In the genomic region with DNA sequence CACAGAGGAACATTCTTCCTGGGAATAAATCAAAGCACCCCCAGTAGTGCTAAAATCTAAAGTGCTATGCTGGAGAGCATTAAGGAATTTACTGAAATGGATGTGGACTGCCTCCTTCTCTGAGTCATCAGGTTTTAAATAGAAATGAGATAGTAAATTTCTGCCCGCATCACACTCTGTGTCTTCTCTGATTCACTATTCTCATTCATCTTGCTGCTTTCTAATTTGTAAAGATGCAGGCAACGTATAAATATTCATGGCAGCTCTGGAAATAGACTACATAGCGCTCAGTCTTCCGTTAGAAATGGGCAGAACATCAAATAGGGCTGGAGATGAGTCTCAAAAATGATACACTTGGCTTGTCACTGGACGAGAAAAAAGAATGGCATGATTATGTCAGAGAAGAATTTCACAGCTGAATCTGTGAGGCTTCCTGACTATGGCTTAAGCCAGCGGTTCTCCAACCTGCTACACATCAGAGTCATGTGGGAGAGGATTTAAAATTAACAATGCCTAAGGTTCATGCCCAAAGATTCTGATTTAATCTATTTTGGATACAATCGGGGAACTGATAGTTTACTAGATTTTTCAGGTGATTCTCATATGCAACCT, we compare ENCODE assay signal across 18 cellular contexts.
A peak's percentile ranks its signal among the peaks of the same experiment; 100 is the strongest.
DNase-seq lines count a peak whose midpoint lies in the region; ATAC-seq, FAIRE-seq and TF ChIP-seq lines count a peak whose summit lies in the region.
"Had no signal": no experiment of that assay in that cellular context is flagged by ENCODE, and none has a peak within 500 bp of the region (broad histone marks: within the 10 kb centered on the region; RNA-seq: fewer than 3 reads in every experiment).

No MANE protein-coding gene starts in this region.

- DNase-seq in cardiac muscle cell (ENCODE audit: low read depth in 1 of 2, low spot score in 1 of 2) (peak in 1 of 2 donors; percentile 11), cardiac septum (ENCODE audit: low spot score) (no peak), astrocyte of the hippocampus (ENCODE audit: low read depth, low spot score) (peak; percentile 77), kidney tubule cell (ENCODE audit: low spot score) (peak; percentile 87), urothelium cell line (ENCODE audit: low spot score) (peak; percentile 42), GM10248 (ENCODE audit: extremely low spot score) (no peak), HK-2 (ENCODE audit: unreplicated experiment) (no peak)
- DNase-seq: activated CD4-positive, CD25-positive, alpha-beta regulatory T cell; activated CD8-positive, alpha-beta memory T cell treated with anti-CD3 and anti-CD28 coated beads for 24 hours; activated naive CD8-positive, alpha-beta T cell treated with anti-CD3 and anti-CD28 coated beads, Interleukin-2, amount 10 ng/mL, durations not matched to agents 7 days and 5 days; Karpas-422; NCI-H2171; T-helper 1 cell; thyroid gland had no signal

- POLR2A ChIA-PET in GM10248 (lab: Yijun Ruan, JAX) = no interaction called here

- ATAC-seq in HG02763 (IDR thresholded peaks at IDR 0.05; ENCODE audit: unreplicated experiment) = no peak
- ATAC-seq: stimulated activated effector memory CD8-positive, alpha-beta T cell treated with anti-CD3 and anti-CD28 coated beads, Interleukin-12 subunit alpha, Interleukin-12 subunit beta, amount 100 ng/mL, for 72 hours had no signal

- H3K27me3 ChIP-seq in cardiac muscle cell = no peaks in the 10 kb centered on the region
- H3K27me3 ChIP-seq: esophagus muscularis mucosa, thyroid gland had no signal

- H3K27ac ChIP-seq in cardiac muscle cell = peak overlapping the region; percentile 7
- H3K27ac ChIP-seq: 22Rv1, esophagus muscularis mucosa, thyroid gland had no signal

- TF ChIP-seq CTCF in cardiac muscle cell (IDR thresholded peaks at IDR 0.05; ENCODE audit: low read depth, low read length) (no peak), GM10248 (IDR thresholded peaks at IDR 0.05; ENCODE audit: control extremely low read depth, extremely low read depth, low read depth, missing control alignments) (no peak)

- H3K9me3 ChIP-seq in cardiac muscle cell (ENCODE audit: low read depth) = no peaks in the 10 kb centered on the region
- H3K9me3 ChIP-seq: esophagus muscularis mucosa, thyroid gland had no signal

- CTCF ChIA-PET in GM10248 (lab: Yijun Ruan, JAX) = no interaction called here

- FAIRE-seq in urothelium cell line (lab: Jason Lieb, UNC) = no peak

- intact Hi-C loops in cardiac septum (cut with DNase I) = no loop called here

- peaks cover 10% of the 10 kb centered on the region for H3K4me1 ChIP-seq in cardiac muscle cell (ENCODE audit: low read depth)
- H3K4me1 ChIP-seq: thyroid gland had no signal

- no peak overlapping the region for H3K4me3 ChIP-seq in cardiac muscle cell
- H3K4me3 ChIP-seq: esophagus muscularis mucosa, thyroid gland had no signal

- no peaks in the 10 kb centered on the region for H3K36me3 ChIP-seq in cardiac muscle cell
- H3K36me3 ChIP-seq: esophagus muscularis mucosa, thyroid gland had no signal

Comparison
In these comparisons a context has a peak if more than half of its experiments do, and no peak if none do; other contexts are left out.
1. DNase-seq: peak in astrocyte of the hippocampus (single experiment), kidney tubule cell (single experiment) and urothelium cell line (single experiment); none in cardiac septum (single experiment), GM10248 (single experiment) and HK-2 (single experiment).